In genomic region chr1:181089017-181089776, GRCh38 we compare ENCODE assay signal across 8 cellular contexts. TPM values are rescaled to one million over a fixed set of nuclear protein-coding genes. Genes with fewer than 3 reads are reported as not detected.
DNase-seq lines count a peak whose midpoint lies in the region; ATAC-seq, FAIRE-seq and TF ChIP-seq lines count a peak whose summit lies in the region.

No MANE protein-coding gene starts in this region.

- no peak overlapping the region for H2AK5ac ChIP-seq in H1 (ENCODE audit: low read depth, low read length)

- TF ChIP-seq EP300 in H1 (IDR thresholded peaks at IDR 0.05; ENCODE audit: borderline replicate concordance in 1 of 2, low read depth in 2 of 2, low read length in 2 of 2): no peak

- WGBS in H1 (ENCODE audit: extremely low coverage in 1 of 2, insufficient coverage in 1 of 2, insufficient read length in 1 of 2, insufficient replicate concordance in 2 of 2, low coverage in 1 of 2, low lambda C conversion rate in 2 of 2, missing lambda C conversion rate in 1 of 2), 2 experiments: 2% methylated on average over 84 of the region's 105 CpGs; no CpG with 5 or more reads in 1 of the 2 experiments

- no peaks in the 10 kb centered on the region for H3K79me1 ChIP-seq in H1 (ENCODE audit: low read depth, low read length)

- no peak overlapping the region for H3K56ac ChIP-seq in H1 (replicated peaks; ENCODE audit: insufficient read length, low read depth, low read length)

- H3K4me3 Mint-ChIP-seq in natural killer cell treated with Interleukin-12 subunit alpha and Interleukin-12 subunit beta and Interleukin-15 and Interleukin-18, amount 100 ng/mL, for 72 hours: peak overlapping the region; percentile 97

- H3K27me3 Mint-ChIP-seq in natural killer cell treated with Interleukin-12 subunit alpha and Interleukin-12 subunit beta and Interleukin-15 and Interleukin-18, amount 100 ng/mL, for 72 hours: no peaks in the 10 kb centered on the region

- CTCF ChIA-PET in H1 (lab: Charles Lee; ENCODE audit: partially characterized antibody): interaction anchor here (0.5 to 12.3 kb wide), 3 partner anchors 22 to 67 kb away, joined by 3 to 115 read pairs (median 3); partner anchors contain the start of gene STX6

- H3K9me3 Mint-ChIP-seq in natural killer cell treated with Interleukin-12 subunit alpha and Interleukin-12 subunit beta and Interleukin-15 and Interleukin-18, amount 100 ng/mL, for 72 hours: no peaks in the 10 kb centered on the region

- POLR2A ChIA-PET in H1 (lab: Charles Lee; ENCODE audit: partially characterized antibody): interaction anchor here (0.6 to 9.4 kb wide), 38 partner anchors 8 to 212 kb away, joined by 3 to 253 read pairs (median 5); partner anchors contain the start of genes KIAA1614 and STX6

- intact Hi-C loops in uterus (cut with DNase I; ENCODE audit: low total_unique reads): loop anchor here (2.0 kb wide), 1 partner anchor 54 kb away; no protein-coding TSS in a partner anchor

- H3K4me2 ChIP-seq in H1 (ENCODE audit: insufficient read depth in 1 of 2, low read depth in 2 of 2, low read length in 2 of 2): peak overlapping the region; percentile 80 to 91

- no peak overlapping the region for H2BK20ac ChIP-seq in H1 (ENCODE audit: low read length)

- TF ChIP-seq POLR2A in H1 (IDR thresholded peaks at IDR 0.05; ENCODE audit: control extremely low read depth in 1 of 2, low read depth in 2 of 2, low read length in 2 of 2) (no peak), uterus (IDR thresholded peaks at IDR 0.05) (no peak)

- ATAC-seq in HG03342 (IDR thresholded peaks at IDR 0.05; ENCODE audit: unreplicated experiment) (peak; percentile 4), esophagus mucosa (no peak)
- ATAC-seq in natural killer cell treated with Interleukin-12 subunit alpha and Interleukin-12 subunit beta and Interleukin-15 and Interleukin-18, amount 100 ng/mL, for 72 hours: peak; percentile 12 to 37

- FAIRE-seq in H1 (lab: Jason Lieb, UNC): no peak

- TF ChIP-seq CTCF in H1 (IDR thresholded peaks at IDR 0.05; ENCODE audit: control extremely low read depth in 1 of 3, insufficient read depth in 1 of 3, low read depth in 1 of 3, low read length in 3 of 3) (no peak), uterus (IDR thresholded peaks at IDR 0.05) (no peak)

- no peak overlapping the region for H3K14ac ChIP-seq in H1 (ENCODE audit: insufficient read length)

- peak overlapping the region; percentile 96 to 98 for H3K27ac Mint-ChIP-seq in natural killer cell treated with Interleukin-12 subunit alpha and Interleukin-12 subunit beta and Interleukin-15 and Interleukin-18, amount 100 ng/mL, for 72 hours

- H3K27ac ChIP-seq in H1 (ENCODE audit: low read depth, low read length) (no peak overlapping the region), uterus (peak overlapping the region; percentile 98 to 99)

- TF ChIP-seq RAD21 in H1 (IDR thresholded peaks at IDR 0.05 in 1 of 2, conservative IDR thresholded peaks at IDR 0.05 in 1 of 2; ENCODE audit: low read depth in 2 of 2, low read length in 2 of 2): no peak

- H3K4me3 ChIP-seq in H1 (ENCODE audit: extremely low read depth in 1 of 4, insufficient read depth in 2 of 4, low read depth in 3 of 4, low read length in 4 of 4) (peak overlapping the region; percentile 50 to 72 (median 63)), uterus (peak overlapping the region; percentile 74 to 94)

- H2BK15ac ChIP-seq in H1 (ENCODE audit: low read length): no peak overlapping the region

- peak overlapping the region; percentile 63 for H3K18ac ChIP-seq in H1 (ENCODE audit: extremely low read depth, low read length)

- H2BK12ac ChIP-seq in H1 (ENCODE audit: low read depth, low read length): no peak overlapping the region

- no peak overlapping the region for H3K4ac ChIP-seq in H1 (replicated peaks; ENCODE audit: insufficient read length, low read depth, low read length)

- H3K79me2 ChIP-seq in H1 (ENCODE audit: control insufficient read depth in 1 of 2, insufficient read depth in 2 of 2, low read length in 2 of 2): peaks cover 0 to 32% of the 10 kb centered on the region in 2 experiments; a peak in 2 of 4 replicates

- DNase-seq in NCI-H82 (lab: John Stamatoyannopoulos, UW): peak; percentile 65
- DNase-seq in NCI-H82 treated with DMSO at 0.1 percent for 48 hours (lab: John Stamatoyannopoulos, UW; ENCODE audit: unreplicated experiment): no peak
- DNase-seq in activated CD4-positive, alpha-beta T cell treated with anti-CD3 and anti-CD28 coated beads for 1 hour: peak; percentile 12
- no peak for DNase-seq in H1 (ENCODE audit: low read depth in 1 of 2, low spot score in 2 of 2)
- no peak for DNase-seq in natural killer cell treated with Interleukin-12 subunit alpha and Interleukin-12 subunit beta and Interleukin-15 and Interleukin-18, amount 100 ng/mL, for 72 hours (ENCODE audit: low spot score)
- DNase-seq in uterus: peak in 1 of 2 donors; percentile 39

- H2BK120ac ChIP-seq in H1 (replicated peaks; ENCODE audit: low read depth, low read length): no peak overlapping the region

- no peak overlapping the region for H3K23ac ChIP-seq in H1 (ENCODE audit: insufficient read length)

- H3K9ac ChIP-seq in H1 (replicated peaks in 1 of 4; ENCODE audit: extremely low read depth in 1 of 4, low read depth in 3 of 4, low read length in 3 of 4): peak overlapping the region in 2 of 4 experiments; percentile 2 to 69; a peak in 3 of 7 replicates

- H3K4me1 ChIP-seq in H1 (replicated peaks in 1 of 4; ENCODE audit: control insufficient read depth in 3 of 4, insufficient read depth in 4 of 4, low read length in 3 of 4): peaks cover 0 to 4% (median under 1%) of the 10 kb centered on the region in 4 experiments; a peak in 2 of 7 replicates
- peaks cover 0 to 3% of the 10 kb centered on the region in 2 donors for H3K4me1 ChIP-seq in uterus

- H3K4me1 Mint-ChIP-seq in natural killer cell treated with Interleukin-12 subunit alpha and Interleukin-12 subunit beta and Interleukin-15 and Interleukin-18, amount 100 ng/mL, for 72 hours (ENCODE audit: low read depth in 2 of 2): peaks cover 53% of the 10 kb centered on the region in 2 donors

- no peak overlapping the region for H2BK5ac ChIP-seq in H1 (ENCODE audit: low read depth, low read length)

- no peak overlapping the region for H4K5ac ChIP-seq in H1 (ENCODE audit: insufficient read length, low read depth, low read length)

- no peak overlapping the region for H4K8ac ChIP-seq in H1 (ENCODE audit: extremely low read depth, insufficient read depth, low read length)

- H2AFZ ChIP-seq in H1 (ENCODE audit: low read length): no peak overlapping the region

- H4K20me1 ChIP-seq in H1 (replicated peaks in 1 of 2; ENCODE audit: control insufficient read depth in 1 of 2, insufficient read depth in 2 of 2, low read length in 2 of 2): peaks cover 18 to 23% of the 10 kb centered on the region in 2 experiments

- peaks cover 46% of the 10 kb centered on the region for H3K36me3 Mint-ChIP-seq in natural killer cell treated with Interleukin-12 subunit alpha and Interleukin-12 subunit beta and Interleukin-15 and Interleukin-18, amount 100 ng/mL, for 72 hours

- H3K27me3 ChIP-seq in H1 (replicated peaks in 1 of 4; ENCODE audit: control insufficient read depth in 3 of 4, extremely low read depth in 1 of 4, insufficient read depth in 3 of 4, low read length in 3 of 4) (peaks cover 0 to 31% (median 18%) of the 10 kb centered on the region in 4 experiments; a peak in 6 of 7 replicates), uterus (no peaks in the 10 kb centered on the region)

- peak overlapping the region; percentile 28 for H4K91ac ChIP-seq in H1 (replicated peaks; ENCODE audit: insufficient read length, low read length)

- H3K9me3 ChIP-seq in H1 (ENCODE audit: insufficient read depth in 2 of 2, low read depth in 1 of 2, low read length in 1 of 2): no peaks in the 10 kb centered on the region
- no peaks in the 10 kb centered on the region for H3K9me3 ChIP-seq in uterus

- H3K23me2 ChIP-seq in H1 (ENCODE audit: low read depth, low read length): peaks cover 19% of the 10 kb centered on the region

- H3K36me3 ChIP-seq in H1 (ENCODE audit: control insufficient read depth in 2 of 4, insufficient read depth in 4 of 4, low read length in 3 of 4) (no peaks in the 10 kb centered on the region), uterus (no peaks in the 10 kb centered on the region)

TF ChIP-seq in H1, 55 proteins besides CTCF, POLR2A, EP300 and RAD21 (continues in another document):
- peak; percentile 44 for TF ChIP-seq EZH2 (IDR thresholded peaks at IDR 0.05; ENCODE audit: low read depth, low read length, severe bottlenecking)
- no peak for TF ChIP-seq ZNF274 (IDR thresholded peaks at IDR 0.05; ENCODE audit: borderline replicate concordance, extremely low read depth, low read length)
- TF ChIP-seq RBBP5 (IDR thresholded peaks at IDR 0.05; ENCODE audit: borderline replicate concordance, low read depth, low read length): 0 out of 2 replicates have a peak, but pooled peaks have one; percentile 54
- TF ChIP-seq SIN3A (conservative IDR thresholded peaks at IDR 0.05 in 1 of 2, IDR thresholded peaks at IDR 0.05 in 1 of 2; ENCODE audit: low read depth in 1 of 2, low read length in 2 of 2): no peak

RNA-seq across cellular contexts. Expression of gene IER5, which starts 0.7 kb away (rescaled TPM):
- total RNA-seq in H1 (2021; fragmentation: NEBNext Ultra II Directional; extraction: Animal tissue kit (Norgen Biotek cat#: 25700)): 7.1 and 7.7 TPM in 2 replicates
- polyA plus RNA-seq in H1 (2011; rRNA removed): 3.5 and 4.3 TPM in 2 replicates
- 5.5 TPM for polyA plus RNA-seq in H1 (2011; cell fraction: cytosol; rRNA removed)
- polyA plus RNA-seq in H1 (2011; cell fraction: nucleus; rRNA removed): 6.0 TPM
- polyA plus RNA-seq in H1 (2012, experiment 1 of 2): 7.1 to 7.5 TPM (median 7.2 TPM) in 4 replicates
- 6.3 TPM for polyA plus RNA-seq in H1 (2012, experiment 2 of 2)
- polyA plus RNA-seq in H1 (2013, experiment 1 of 2): 3.4 TPM
- 3.4 TPM for polyA plus RNA-seq in H1 (2013, experiment 2 of 2)
- polyA minus RNA-seq in H1 (2011; rRNA and poly(A)+ RNA removed): 3.2 and 4.0 TPM in 2 replicates
- polyA minus RNA-seq in H1 (2011; cell fraction: cytosol; rRNA and poly(A)+ RNA removed): 6.9 TPM
- polyA minus RNA-seq in H1 (2011; cell fraction: nucleus; rRNA and poly(A)+ RNA removed): 14.5 TPM
- 10 to 100 TPM; 57.1 to 91.7 TPM for total RNA-seq in natural killer cell treated with Interleukin-12 subunit alpha and Interleukin-12 subunit beta and Interleukin-15 and Interleukin-18, amount 100 ng/mL, for 72 hours
- 10 to 100 TPM; 19.4 to 34.8 (median 24.2) TPM for total RNA-seq in uterus
- 21.4 TPM for total RNA-seq in esophagus mucosa

RNA-seq across cellular contexts. Expression of gene MR1, which starts 55.4 kb away (rescaled TPM):
- total RNA-seq in H1 (2021; fragmentation: NEBNext Ultra II Directional; extraction: Animal tissue kit (Norgen Biotek cat#: 25700)): 0.19 TPM in 1 of 2 replicates, not detected in the other
- 0.09 and 0.14 TPM in 2 replicates for polyA plus RNA-seq in H1 (2011; rRNA removed)
- 0.19 TPM for polyA plus RNA-seq in H1 (2011; cell fraction: cytosol; rRNA removed)
- 0.04 TPM for polyA plus RNA-seq in H1 (2011; cell fraction: nucleus; rRNA removed)
- polyA plus RNA-seq in H1 (2012, experiment 1 of 2): 0.07 to 0.41 TPM in 2 of 4 replicates, not detected in the others
- not detected for polyA plus RNA-seq in H1 (2012, experiment 2 of 2)
- polyA plus RNA-seq in H1 (2013, experiment 1 of 2): 0.10 TPM
- polyA plus RNA-seq in H1 (2013, experiment 2 of 2): 0.11 TPM
- 0.13 and 0.22 TPM in 2 replicates for polyA minus RNA-seq in H1 (2011; rRNA and poly(A)+ RNA removed)
- polyA minus RNA-seq in H1 (2011; cell fraction: cytosol; rRNA and poly(A)+ RNA removed): not detected
- polyA minus RNA-seq in H1 (2011; cell fraction: nucleus; rRNA and poly(A)+ RNA removed): 0.40 TPM
- total RNA-seq in natural killer cell treated with Interleukin-12 subunit alpha and Interleukin-12 subunit beta and Interleukin-15 and Interleukin-18, amount 100 ng/mL, for 72 hours: 10 to 100 TPM; 26.9 to 70.4 TPM
- 10 to 100 TPM; 13.8 to 29.7 (median 16.2) TPM for total RNA-seq in uterus
- 16.3 TPM for total RNA-seq in esophagus mucosa

Comparison
In these comparisons a context has a peak if more than half of its experiments do, and no peak if none do; other contexts are left out.
1. DNase-seq: peak in NCI-H82 (single experiment) and activated CD4-positive, alpha-beta T cell treated with anti-CD3 and anti-CD28 coated beads for 1 hour (single experiment); none in NCI-H82 treated with DMSO at 0.1 percent for 48 hours (single experiment), H1 (0 of 2) and natural killer cell treated with Interleukin-12 subunit alpha and Interleukin-12 subunit beta and Interleukin-15 and Interleukin-18, amount 100 ng/mL, for 72 hours (single experiment).
2. RNA of gene MR1, which starts 55.4 kb away (total RNA-seq): 26.9 to 70.4 TPM in natural killer cell treated with Interleukin-12 subunit alpha and Interleukin-12 subunit beta and Interleukin-15 and Interleukin-18, amount 100 ng/mL, for 72 hours, 13.8 to 29.7 TPM in uterus and 16.3 TPM in esophagus mucosa (single experiment); 0.19 TPM in H1; every median in the first group is over 10 times any median in the second.